Comparison of ENCODE assay signal across 1 cellular context in genomic region chr5:1521671-1522600, GRCh38.
TF ChIP-seq lines count a peak whose summit lies in the region.

No MANE protein-coding gene starts in this region.

TF ChIP-seq in A549, 52 proteins besides CTCF, POLR2A, EP300 and RAD21 (continued from another document):
- no peak for TF ChIP-seq SMC3 (IDR thresholded peaks at IDR 0.05)
- no peak for TF ChIP-seq SREBF2 (IDR thresholded peaks at IDR 0.05)
- no peak for TF ChIP-seq MAFK (IDR thresholded peaks at IDR 0.05; ENCODE audit: partially characterized antibody)
- no peak for TF ChIP-seq NPAS2 (CRISPR knock-in tag; IDR thresholded peaks at IDR 0.05; ENCODE audit: borderline replicate concordance)
- TF ChIP-seq, protein P1, sequence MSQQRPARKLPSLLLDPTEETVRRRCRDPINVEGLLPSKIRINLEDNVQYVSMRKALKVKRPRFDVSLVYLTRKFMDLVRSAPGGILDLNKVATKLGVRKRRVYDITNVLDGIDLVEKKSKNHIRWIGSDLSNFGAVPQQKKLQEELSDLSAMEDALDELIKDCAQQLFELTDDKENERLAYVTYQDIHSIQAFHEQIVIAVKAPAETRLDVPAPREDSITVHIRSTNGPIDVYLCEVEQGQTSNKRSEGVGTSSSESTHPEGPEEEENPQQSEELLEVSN (IDR thresholded peaks at IDR 0.05; ENCODE audit: borderline replicate concordance, low read depth), result no peak
- no peak for TF ChIP-seq NFE2L2 (conservative IDR thresholded peaks at IDR 0.05; ENCODE audit: low read length)
